Comparison of ENCODE assay signal across 13 cellular contexts in genomic region chr1:184825571-184825970, GRCh38.
A peak's percentile ranks its signal among the peaks of the same experiment; 100 is the strongest.
DNase-seq lines count a peak whose midpoint lies in the region; ATAC-seq and TF ChIP-seq lines count a peak whose summit lies in the region.
"Had no signal": no experiment of that assay in that cellular context is flagged by ENCODE, and none has a peak within 500 bp of the region (broad histone marks: within the 10 kb centered on the region; RNA-seq: fewer than 3 reads in every experiment).

No MANE protein-coding gene starts in this region.

- WGBS in aorta, 2 donors: 3 to 6% methylated on average over 1 of the region's 1 CpG
- 38 to 47% (median 44%) methylated on average over 1 of the region's 1 CpG for WGBS in ovary, 3 donors

- H3K36me3 Mint-ChIP-seq in natural killer cell treated with Interleukin-12 subunit alpha and Interleukin-12 subunit beta and Interleukin-15 and Interleukin-18, amount 100 ng/mL, for 72 hours: peaks cover 51% of the 10 kb centered on the region
- H3K36me3 Mint-ChIP-seq in natural killer cell: peaks cover 16% of the 10 kb centered on the region

- no peaks in the 10 kb centered on the region for H3K9me3 ChIP-seq in aorta (ENCODE audit: control insufficient read depth, low read length)
- H3K9me3 ChIP-seq in ovary: no peaks in the 10 kb centered on the region
- H3K9me3 ChIP-seq: HAP-1 had no signal

- TF ChIP-seq CTCF in natural killer cell (IDR thresholded peaks at IDR 0.05): no peak
- TF ChIP-seq CTCF in ovary (IDR thresholded peaks at IDR 0.05): no peak

- TF ChIP-seq POLR2A in ovary (IDR thresholded peaks at IDR 0.05): no peak

- H3K36me3 ChIP-seq in aorta (ENCODE audit: control insufficient read depth in 1 of 2, insufficient read depth in 2 of 2, low read length in 1 of 2) (peaks cover 3 to 4% of the 10 kb centered on the region in 2 donors), ovary (no peaks in the 10 kb centered on the region)
- H3K36me3 ChIP-seq: HAP-1 had no signal

- H3K27me3 ChIP-seq in aorta (ENCODE audit: control insufficient read depth in 1 of 2, insufficient read depth in 2 of 2, low read length in 1 of 2): no peaks in the 10 kb centered on the region
- no peaks in the 10 kb centered on the region for H3K27me3 ChIP-seq in ovary

- intact Hi-C loops in natural killer cell (cut with micrococcal nuclease) (no loop called here), left ventricle myocardium superior (cut with micrococcal nuclease) (loop anchor here (5.0 kb wide), 1 partner anchor 147 kb away; the partner anchor contains the start of gene NIBAN1), aorta (cut with DNase I) (loop anchor here (5.0 kb wide), 3 partner anchors 57 to 147 kb away; partner anchors contain the start of gene NIBAN1 (in 2 of the 2)), ovary (cut with DNase I) (no loop called here)

- H3K4me1 ChIP-seq in aorta (ENCODE audit: control insufficient read depth in 1 of 2, insufficient read depth in 2 of 2, low read length in 2 of 2) (peaks cover 8 to 12% of the 10 kb centered on the region in 2 donors), ovary (ENCODE audit: insufficient read depth) (peaks cover 2% of the 10 kb centered on the region)
- H3K4me1 ChIP-seq: HAP-1 had no signal

- no peak overlapping the region for H3K4me3 Mint-ChIP-seq in natural killer cell treated with Interleukin-12 subunit alpha and Interleukin-12 subunit beta and Interleukin-15 and Interleukin-18, amount 100 ng/mL, for 72 hours
- H3K4me3 Mint-ChIP-seq in natural killer cell: no peak overlapping the region

- TF ChIP-seq EP300 in ovary (IDR thresholded peaks at IDR 0.05): no peak

- H3K27ac ChIP-seq in aorta (ENCODE audit: low read depth in 1 of 2, low read length in 2 of 2) (peak overlapping the region; percentile 70 to 80), ovary (no peak overlapping the region)

- H3K4me1 Mint-ChIP-seq in natural killer cell treated with Interleukin-12 subunit alpha and Interleukin-12 subunit beta and Interleukin-15 and Interleukin-18, amount 100 ng/mL, for 72 hours (ENCODE audit: low read depth in 2 of 2): peaks cover 22 to 24% of the 10 kb centered on the region in 2 donors
- H3K4me1 Mint-ChIP-seq in natural killer cell: no peaks in the 10 kb centered on the region

- H3K4me3 ChIP-seq in aorta (ENCODE audit: low read length in 2 of 2) (no peak overlapping the region), ovary (no peak overlapping the region)
- H3K4me3 ChIP-seq: HAP-1 had no signal

- H3K9me3 Mint-ChIP-seq in natural killer cell treated with Interleukin-12 subunit alpha and Interleukin-12 subunit beta and Interleukin-15 and Interleukin-18, amount 100 ng/mL, for 72 hours: no peaks in the 10 kb centered on the region
- H3K9me3 Mint-ChIP-seq in natural killer cell: no peaks in the 10 kb centered on the region
- H3K9me3 Mint-ChIP-seq: activated naive CD4-positive, alpha-beta T cell treated with anti-CD3 and anti-CD28 coated beads, Interleukin-2, amount 50 U/mL, for 72 hours had no signal

- H3K27me3 Mint-ChIP-seq in natural killer cell treated with Interleukin-12 subunit alpha and Interleukin-12 subunit beta and Interleukin-15 and Interleukin-18, amount 100 ng/mL, for 72 hours: no peaks in the 10 kb centered on the region
- no peaks in the 10 kb centered on the region for H3K27me3 Mint-ChIP-seq in natural killer cell (ENCODE audit: low read depth in 2 of 2)

- ATAC-seq in natural killer cell treated with Interleukin-12 subunit alpha and Interleukin-12 subunit beta and Interleukin-15 and Interleukin-18, amount 100 ng/mL, for 72 hours: no peak
- ATAC-seq in natural killer cell (no peak), left ventricle myocardium superior (peak; percentile 8), aorta (ENCODE audit: low FRiP score) (no peak)
- ATAC-seq: SK-N-SH treated with all-trans-retinoic acid at 6 μM for 48 hours had no signal

- DNase-seq in natural killer cell treated with Interleukin-12 subunit alpha and Interleukin-12 subunit beta and Interleukin-15 and Interleukin-18, amount 100 ng/mL, for 72 hours (ENCODE audit: low spot score): no peak
- no peak for DNase-seq in natural killer cell
- DNase-seq in NOMO-1 treated with dmso at 0.1 percent for 144 hours (lab: John Stamatoyannopoulos, UW; ENCODE audit: unreplicated experiment): peak; percentile 33
- DNase-seq in left ventricle myocardium superior: no peak
- DNase-seq in aorta: no peak
- DNase-seq in RKO (ENCODE audit: low spot score): no peak
- DNase-seq in kidney glomerular epithelial cell (lab: John Stamatoyannopoulos, UW): no peak
- no peak for DNase-seq in ovary
- DNase-seq: NCI-H510A; stimulated activated CD4-positive, alpha-beta T cell treated with anti-CD3 and anti-CD28 coated beads, Interleukin-4, amount 100 ng/mL, for 24 hours had no signal

- peak overlapping the region; percentile 0 to 55 for H3K27ac Mint-ChIP-seq in natural killer cell treated with Interleukin-12 subunit alpha and Interleukin-12 subunit beta and Interleukin-15 and Interleukin-18, amount 100 ng/mL, for 72 hours
- no peak overlapping the region for H3K27ac Mint-ChIP-seq in natural killer cell
- H3K27ac Mint-ChIP-seq: activated naive CD4-positive, alpha-beta T cell treated with anti-CD3 and anti-CD28 coated beads, Interleukin-2, amount 50 U/mL, for 72 hours had no signal

Comparison
In these comparisons a context has a peak if more than half of its experiments do, and no peak if none do; other contexts are left out.
1. H3K27ac Mint-ChIP-seq: peak in natural killer cell treated with Interleukin-12 subunit alpha and Interleukin-12 subunit beta and Interleukin-15 and Interleukin-18, amount 100 ng/mL, for 72 hours (2 of 2); none in natural killer cell (0 of 2).
2. H3K27ac ChIP-seq: peak in aorta (2 of 2); none in ovary (0 of 2).
3. intact Hi-C loops: an anchor here in left ventricle myocardium superior (5.0 kb wide) and aorta (5.0 kb wide); none called in natural killer cell and ovary.